Comparison of ENCODE assay signal across 11 cellular contexts in the genomic region with DNA sequence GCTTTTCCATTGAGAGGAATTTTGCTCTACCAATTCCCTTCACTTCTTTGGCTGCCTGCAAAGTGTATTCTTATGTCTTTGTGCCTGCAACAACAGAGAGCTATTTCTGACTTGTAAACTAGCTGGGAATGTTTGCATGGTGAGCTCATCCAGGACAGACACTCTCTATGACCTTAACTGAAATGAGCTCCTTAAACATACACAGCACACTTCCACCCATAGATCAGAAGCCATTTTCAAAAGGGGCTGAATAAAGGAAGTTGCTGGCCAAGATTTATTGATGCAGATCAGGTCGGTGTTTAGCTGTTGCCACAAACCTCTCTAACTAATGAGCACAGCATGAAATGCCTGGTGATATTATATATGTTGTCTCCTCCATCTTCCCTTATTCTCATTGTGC.
DNase-seq lines count a peak whose midpoint lies in the region; ATAC-seq, FAIRE-seq and TF ChIP-seq lines count a peak whose summit lies in the region.
"Had no signal": no experiment of that assay in that cellular context is flagged by ENCODE, and none has a peak within 500 bp of the region (broad histone marks: within the 10 kb centered on the region; RNA-seq: fewer than 3 reads in every experiment).

No MANE protein-coding gene starts in this region.

- 27% methylated on average over 1 of the region's 1 CpG for WGBS in prostate gland

- TF ChIP-seq POLR2A in prostate gland (IDR thresholded peaks at IDR 0.05), result no peak

- H3K36me3 ChIP-seq in brain microvascular endothelial cell (replicated peaks) (no peaks in the 10 kb centered on the region), subcutaneous abdominal adipose tissue (ENCODE audit: control insufficient read depth in 5 of 5, insufficient read depth in 5 of 5, low read length in 5 of 5) (peaks cover 0 to 6% (median 0%) of the 10 kb centered on the region in 5 donors), prostate gland (no peaks in the 10 kb centered on the region)

- H3K9me3 ChIP-seq in subcutaneous abdominal adipose tissue (ENCODE audit: control insufficient read depth in 5 of 5, low read length in 5 of 5) (no peaks in the 10 kb centered on the region), prostate gland (no peaks in the 10 kb centered on the region)

- H3K9ac ChIP-seq in subcutaneous abdominal adipose tissue (ENCODE audit: low read length in 5 of 5), result no peak overlapping the region

- no peak for FAIRE-seq in D721Med (lab: Jason Lieb, UNC)

- in situ Hi-C loops in brain microvascular endothelial cell (cut with HindIII; ENCODE audit: low pct_ligation_motif_present, low sequenced_read_pairs), result no loop called here

- peaks cover 7 to 18% (median 12%) of the 10 kb centered on the region in 5 donors for H3K4me1 ChIP-seq in subcutaneous abdominal adipose tissue (ENCODE audit: control insufficient read depth in 5 of 5, insufficient read depth in 5 of 5, low read length in 5 of 5)
- H3K4me1 ChIP-seq in prostate gland (replicated peaks), result no peaks in the 10 kb centered on the region

- H3K4me3 ChIP-seq in brain microvascular endothelial cell (ENCODE audit: low read depth, low read length), result peak overlapping the region; percentile 24
- no peak overlapping the region for H3K4me3 ChIP-seq in subcutaneous abdominal adipose tissue (ENCODE audit: low read depth in 1 of 5, low read length in 5 of 5)
- no peak overlapping the region for H3K4me3 ChIP-seq in prostate gland

- peak overlapping the region; percentile 97 for H3K27ac ChIP-seq in brain microvascular endothelial cell
- H3K27ac ChIP-seq in subcutaneous abdominal adipose tissue (ENCODE audit: low read depth, low read length), result peak overlapping the region; percentile 66
- no peak overlapping the region for H3K27ac ChIP-seq in prostate gland

- DNase-seq in HT1080 (ENCODE audit: low read depth) (peak; percentile 91), brain microvascular endothelial cell (peak; percentile 92), inferior parietal cortex (ENCODE audit: extremely low spot score) (peak; percentile 41), GM19238 (ENCODE audit: insufficient read length, low spot score) (no peak), D721Med (ENCODE audit: insufficient read length, low spot score) (no peak), prostate gland (ENCODE audit: low spot score) (no peak)
- DNase-seq: activated CD8-positive, alpha-beta T cell treated with anti-CD3 and anti-CD28 coated beads for 36 hours; kidney glomerular epithelial cell; stimulated activated naive CD8-positive, alpha-beta T cell treated with anti-CD3 and anti-CD28 coated beads, Interleukin-15, amount 100 ng/mL, for 72 hours had no signal

- H3K27me3 ChIP-seq in brain microvascular endothelial cell (replicated peaks), result no peaks in the 10 kb centered on the region
- no peaks in the 10 kb centered on the region for H3K27me3 ChIP-seq in subcutaneous abdominal adipose tissue (ENCODE audit: control insufficient read depth in 5 of 5, insufficient read depth in 4 of 5, low read length in 5 of 5)
- H3K27me3 ChIP-seq in prostate gland (replicated peaks; ENCODE audit: insufficient read depth), result no peaks in the 10 kb centered on the region

- intact Hi-C loops in prostate gland (cut with DNase I), result no loop called here

- TF ChIP-seq CTCF in brain microvascular endothelial cell (IDR thresholded peaks at IDR 0.05; ENCODE audit: low read depth, low read length, missing control alignments), result no peak
- no peak for TF ChIP-seq CTCF in D721Med (IDR thresholded peaks at IDR 0.05; ENCODE audit: insufficient read depth, missing control alignments)
- no peak for TF ChIP-seq CTCF in prostate gland (IDR thresholded peaks at IDR 0.05)

- ATAC-seq in activated CD4-positive, CD25-positive, alpha-beta regulatory T cell treated with anti-CD3 and anti-CD28 coated beads, Interleukin-2, amount 50 U/mL, for 24 hours, result no peak
- ATAC-seq: stimulated activated naive CD8-positive, alpha-beta T cell treated with anti-CD3 and anti-CD28 coated beads, Interleukin-15, amount 100 ng/mL, for 72 hours had no signal

Comparison
In these comparisons a context has a peak if more than half of its experiments do, and no peak if none do; other contexts are left out.
1. DNase-seq: peak in HT1080 (single experiment), brain microvascular endothelial cell (single experiment) and inferior parietal cortex (single experiment); none in GM19238 (single experiment), D721Med (single experiment) and prostate gland (single experiment).
2. H3K27ac ChIP-seq: peak in brain microvascular endothelial cell (single experiment) and subcutaneous abdominal adipose tissue (single experiment); none in prostate gland (0 of 2).